21 cellular contexts compared by ENCODE assay signal in genomic region chrX:74132265-74132664, GRCh38.
"Had no signal": no experiment of that assay in that cellular context is flagged by ENCODE, and none has a peak within 500 bp of the region (broad histone marks: within the 10 kb centered on the region; RNA-seq: fewer than 3 reads in every experiment).

No MANE protein-coding gene starts in this region.

- ATAC-seq: effector memory CD8-positive, alpha-beta T cell; lower lobe of right lung had no signal

- H3K36me3 ChIP-seq: lower lobe of right lung, neural progenitor cell, prostate gland, right atrium auricular region, thyroid gland had no signal

- H3K27ac Mint-ChIP-seq: effector memory CD8-positive, alpha-beta T cell; mesothelial cell of epicardium; nephron; neural progenitor cell; type B pancreatic cell had no signal

- H3K4me3 ChIP-seq: coronary artery, lower lobe of right lung, mucosa of descending colon, neural progenitor cell, prostate gland, right atrium auricular region, smooth muscle cell, stomach, thyroid gland had no signal

- H3K4me2 ChIP-seq: neural progenitor cell, smooth muscle cell had no signal

- H3K9me3 Mint-ChIP-seq: effector memory CD8-positive, alpha-beta T cell; naive B cell; nephron; neural progenitor cell; type B pancreatic cell had no signal

- H3K27me3 ChIP-seq: neural progenitor cell, right atrium auricular region, thyroid gland had no signal

- H3K27ac ChIP-seq: lower lobe of right lung, neural progenitor cell, prostate gland, right atrium auricular region, stomach, thyroid gland had no signal

- H3K4me1 Mint-ChIP-seq: naive B cell, neural progenitor cell had no signal

- H3K4me3 Mint-ChIP-seq: effector memory CD8-positive, alpha-beta T cell; mesothelial cell of epicardium; naive B cell; nephron; neural progenitor cell; type B pancreatic cell had no signal

- DNase-seq: dermis blood vessel endothelial cell; effector memory CD8-positive, alpha-beta T cell; left ventricle myocardium superior; lower lobe of right lung; mucosa of descending colon; naive B cell; stimulated activated CD4-positive, alpha-beta T cell treated with anti-CD3 and anti-CD28 coated beads, Interleukin-12 subunit alpha, Interleukin-12 subunit beta, amount 100 ng/mL, for 4 hours; stimulated activated CD4-positive, alpha-beta T cell treated with anti-CD3 and anti-CD28 coated beads, Interleukin-1b, Interleukin-23, amount 100 ng/mL, for 48 hours; stimulated activated CD4-positive, alpha-beta T cell treated with anti-CD3 and anti-CD28 coated beads, Interleukin-4, amount 100 ng/mL, for 1 hour; stimulated activated CD8-positive, alpha-beta memory T cell treated with anti-CD3 and anti-CD28 coated beads, Interleukin-4, amount 100 ng/mL, for 48 hours; stimulated activated naive CD4-positive, alpha-beta T cell treated with Interleukin-2 at 50 U/mL for 16 hours; stomach; thyroid gland had no signal

- H3K9ac ChIP-seq: neural progenitor cell had no signal

- H3K4me1 ChIP-seq: lower lobe of right lung, neural progenitor cell, prostate gland, right atrium auricular region, stomach, thyroid gland had no signal

- H3K36me3 Mint-ChIP-seq: naive B cell had no signal

- H2AFZ ChIP-seq: neural progenitor cell had no signal

- H3K9me3 ChIP-seq: lower lobe of right lung, mucosa of descending colon, prostate gland, right atrium auricular region, stomach, thyroid gland had no signal

- H3K27me3 Mint-ChIP-seq: effector memory CD8-positive, alpha-beta T cell; type B pancreatic cell had no signal
